24 cellular contexts compared by ENCODE assay signal in the genomic region with DNA sequence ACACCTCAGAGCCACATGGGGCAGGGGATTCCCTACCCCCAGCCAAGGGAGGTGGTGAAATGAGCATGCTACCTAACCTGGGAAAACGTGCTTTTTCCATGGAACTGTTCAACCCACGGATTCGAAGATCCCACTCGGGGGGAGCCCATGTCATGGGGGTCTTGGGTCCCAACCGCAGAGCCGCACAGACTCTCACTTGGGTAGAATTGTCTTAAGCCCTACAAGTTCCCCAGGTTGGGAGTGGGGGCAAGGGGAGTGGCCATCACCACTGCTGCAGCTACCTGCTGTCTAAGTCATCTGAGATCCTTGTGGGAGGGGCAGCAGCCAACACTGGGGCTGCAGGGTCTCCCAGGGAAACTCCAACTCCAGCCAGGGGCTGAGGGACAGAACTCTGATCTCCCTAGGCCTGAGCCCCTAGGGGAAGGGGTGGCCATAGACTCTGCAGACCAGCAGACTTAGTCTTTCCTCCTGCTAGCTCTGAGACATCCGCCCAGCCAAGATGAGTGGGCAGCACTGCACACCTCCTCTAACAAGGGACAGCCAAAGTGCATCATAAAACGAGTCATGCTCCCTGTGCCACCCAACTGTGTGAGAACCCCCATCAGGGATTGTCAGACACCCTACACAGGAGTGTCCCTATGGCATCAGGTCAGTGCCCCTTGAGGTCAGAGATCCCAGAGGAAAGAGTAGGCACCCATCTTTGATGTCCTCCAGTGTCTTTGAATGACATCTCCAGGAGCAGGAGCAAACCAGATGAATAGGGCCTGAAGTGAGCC.
"Had no signal": no experiment of that assay in that cellular context is flagged by ENCODE, and none has a peak within 500 bp of the region (broad histone marks: within the 10 kb centered on the region; RNA-seq: fewer than 3 reads in every experiment).

No MANE protein-coding gene starts in this region.

- H3K36me3 ChIP-seq: lower lobe of right lung, neural progenitor cell, pancreas, right lobe of liver, stomach, thyroid gland, transverse colon, upper lobe of left lung had no signal

- H3K4me1 ChIP-seq: lower lobe of right lung, neural progenitor cell, pancreas, psoas muscle, right lobe of liver, stomach, testis, thyroid gland, transverse colon, upper lobe of left lung had no signal

- DNase-seq: head of caudate nucleus; hippocampal formation; kidney glomerular epithelial cell; left cardiac atrium; lower lobe of right lung; mammary epithelial cell; mesenchymal stem cell; naive thymus-derived CD8-positive, alpha-beta T cell; nephron progenitor cell; right lobe of liver; stimulated activated CD4-positive, alpha-beta T cell treated with anti-CD3 and anti-CD28 coated beads, Interleukin-4, amount 100 ng/mL, for 4 hours; stimulated activated CD8-positive, alpha-beta memory T cell treated with anti-CD3 and anti-CD28 coated beads, Interleukin-4, amount 100 ng/mL, for 48 hours; stimulated activated naive B cell treated with anti-CD40 and anti-IgM and Interleukin-4, amounts not matched to agents 10 μg/mL and 1 μg/mL and 100 μg/mL, for 72 hours; stimulated activated naive CD8-positive, alpha-beta T cell treated with anti-CD3 and anti-CD28 coated beads, Interleukin-15, Interleukin-2, amounts not matched to agents 100 U/mL and 50 U/mL, for 24 hours; stomach; testis; thyroid gland; transverse colon; upper lobe of left lung had no signal

- H3K9me3 Mint-ChIP-seq: nephron progenitor cell had no signal

- H3K9me3 ChIP-seq: lower lobe of right lung, pancreas, psoas muscle, right lobe of liver, testis, thyroid gland, transverse colon had no signal

- H3K4me3 ChIP-seq: lower lobe of right lung, neural progenitor cell, pancreas, psoas muscle, right lobe of liver, skin epidermis, stomach, testis, thyroid gland, transverse colon, upper lobe of left lung had no signal

- H3K27ac Mint-ChIP-seq: naive thymus-derived CD8-positive, alpha-beta T cell; nephron progenitor cell; neural progenitor cell; stimulated activated naive B cell treated with anti-CD40 and anti-IgM and Interleukin-4, amounts not matched to agents 10 μg/mL and 1 μg/mL and 100 μg/mL, for 72 hours had no signal

- ATAC-seq: left cardiac atrium; left lobe of liver; naive thymus-derived CD8-positive, alpha-beta T cell; pancreas; psoas muscle; right lobe of liver; stimulated activated naive B cell treated with anti-CD40 and anti-IgM and Interleukin-4, amounts not matched to agents 10 μg/mL and 1 μg/mL and 100 μg/mL, for 72 hours; stimulated activated naive CD8-positive, alpha-beta T cell treated with anti-CD3 and anti-CD28 coated beads, Interleukin-15, Interleukin-2, amounts not matched to agents 100 U/mL and 50 U/mL, for 24 hours had no signal

- H3K4me1 Mint-ChIP-seq: naive thymus-derived CD8-positive, alpha-beta T cell; nephron progenitor cell; neural progenitor cell; stimulated activated naive B cell treated with anti-CD40 and anti-IgM and Interleukin-4, amounts not matched to agents 10 μg/mL and 1 μg/mL and 100 μg/mL, for 72 hours had no signal

- H3K27me3 ChIP-seq: neural progenitor cell, pancreas, right lobe of liver, stomach, testis, thyroid gland, transverse colon, upper lobe of left lung had no signal

- H3K27ac ChIP-seq: lower lobe of right lung, neural progenitor cell, pancreas, psoas muscle, right lobe of liver, skin epidermis, stomach, testis, thyroid gland, transverse colon, upper lobe of left lung had no signal

- H3K4me3 Mint-ChIP-seq: naive thymus-derived CD8-positive, alpha-beta T cell; nephron progenitor cell; neural progenitor cell; stimulated activated naive B cell treated with anti-CD40 and anti-IgM and Interleukin-4, amounts not matched to agents 10 μg/mL and 1 μg/mL and 100 μg/mL, for 72 hours had no signal

- H3K27me3 Mint-ChIP-seq: naive thymus-derived CD8-positive, alpha-beta T cell; stimulated activated naive B cell treated with anti-CD40 and anti-IgM and Interleukin-4, amounts not matched to agents 10 μg/mL and 1 μg/mL and 100 μg/mL, for 72 hours had no signal

- H3K36me3 Mint-ChIP-seq: naive thymus-derived CD8-positive, alpha-beta T cell; neural progenitor cell; stimulated activated naive B cell treated with anti-CD40 and anti-IgM and Interleukin-4, amounts not matched to agents 10 μg/mL and 1 μg/mL and 100 μg/mL, for 72 hours had no signal
